Comparison of ENCODE assay signal across 2 cellular contexts in genomic region chr4:1812720-1813119, GRCh38.
TF ChIP-seq lines count a peak whose summit lies in the region.

No MANE protein-coding gene starts in this region.

TF ChIP-seq in IMR-90, 13 proteins besides CTCF, POLR2A, EP300 and RAD21:
- no peak for TF ChIP-seq ELK1 (IDR thresholded peaks at IDR 0.05; ENCODE audit: borderline replicate concordance, low read depth, low read length)
- no peak for TF ChIP-seq SMC3 (IDR thresholded peaks at IDR 0.05; ENCODE audit: low read depth, low read length)
- no peak for TF ChIP-seq CEBPB (IDR thresholded peaks at IDR 0.05; ENCODE audit: low read depth, low read length)
- no peak for TF ChIP-seq NFE2L2 (IDR thresholded peaks at IDR 0.05; ENCODE audit: low read depth, low read length)
- no peak for TF ChIP-seq MAFK (IDR thresholded peaks at IDR 0.05; ENCODE audit: low read depth, low read length)
- no peak for TF ChIP-seq RCOR1 (IDR thresholded peaks at IDR 0.05; ENCODE audit: insufficient replicate concordance, low read length)
- no peak for TF ChIP-seq BHLHE40 (IDR thresholded peaks at IDR 0.05; ENCODE audit: low read depth, low read length)
- TF ChIP-seq MXI1 (IDR thresholded peaks at IDR 0.05; ENCODE audit: borderline replicate concordance, low read depth, low read length), result no peak
- TF ChIP-seq CHD1 (IDR thresholded peaks at IDR 0.05; ENCODE audit: low read depth, low read length), result no peak
- TF ChIP-seq FOS (IDR thresholded peaks at IDR 0.05; ENCODE audit: low read depth, low read length), result no peak
- no peak for TF ChIP-seq USF2 (IDR thresholded peaks at IDR 0.05; ENCODE audit: low read depth, low read length)
- TF ChIP-seq RFX5 (IDR thresholded peaks at IDR 0.05; ENCODE audit: low read depth, low read length), result no peak
- no peak for TF ChIP-seq MAZ (IDR thresholded peaks at IDR 0.05; ENCODE audit: borderline replicate concordance, low read depth, low read length)

TF ChIP-seq in K562, 482 proteins besides CTCF, POLR2A, EP300 and RAD21:
- TF ChIP-seq NFE2 (IDR thresholded peaks at IDR 0.05; ENCODE audit: low read depth), result no peak
- TF ChIP-seq RBM17 (IDR thresholded peaks at IDR 0.05; ENCODE audit: borderline replicate concordance, low read depth, low read length), result no peak
- 0 out of 2 replicates have a peak, but pooled peaks have one; percentile 27 for TF ChIP-seq POLR2G (IDR thresholded peaks at IDR 0.05; ENCODE audit: low read depth, low read length)
- no peak for TF ChIP-seq HNRNPH1 (optimal IDR thresholded peaks at IDR 0.05; ENCODE audit: low read depth, low read length)
